In genomic region chr14:64631222-64631621, GRCh38 we compare ENCODE assay signal across 7 cellular contexts.
DNase-seq lines count a peak whose midpoint lies in the region; ATAC-seq, FAIRE-seq and TF ChIP-seq lines count a peak whose summit lies in the region.
"Not testable (repeated sequence)": the region's sequence is repeated elsewhere in the genome, so short reads cannot be mapped to it uniquely, and the experiment has no call there.

No MANE protein-coding gene starts in this region.

- POLR2A ChIA-PET in HepG2 (lab: Yijun Ruan, JAX), result not testable (repeated sequence)

- not testable (repeated sequence) for H3K36me3 ChIP-seq in SJSA1; HepG2 (replicated peaks in 1 of 2; ENCODE audit: control insufficient read depth in 1 of 2, insufficient read depth in 2 of 2, low read length in 2 of 2); muscle layer of colon (ENCODE audit: insufficient read depth, low read length); sigmoid colon

- not testable (repeated sequence) for H3K79me2 ChIP-seq in HepG2 (ENCODE audit: insufficient read depth, low read length)

- TF ChIP-seq POLR2A in HepG2 (IDR thresholded peaks at IDR 0.05; ENCODE audit: insufficient read depth in 1 of 2, low read depth in 2 of 2, low read length in 2 of 2); sigmoid colon (IDR thresholded peaks at IDR 0.05): not testable (repeated sequence)

- TF ChIP-seq CTCF in HepG2 (CRISPR knock-in tag; IDR thresholded peaks at IDR 0.05); sigmoid colon (IDR thresholded peaks at IDR 0.05): not testable (repeated sequence)

- not testable (repeated sequence) for H3K4me3 ChIP-seq in SJSA1; HepG2 (replicated peaks in 1 of 3; ENCODE audit: insufficient read depth in 1 of 3, low read depth in 2 of 3, low read length in 3 of 3); muscle layer of colon (ENCODE audit: low read depth in 1 of 2, low read length in 2 of 2); sigmoid colon

- CTCF ChIA-PET in HepG2 (lab: Yijun Ruan, JAX; ENCODE audit: low intra/inter-chr PET ratio, low total read pairs), result not testable (repeated sequence)

- TF ChIP-seq EP300 in HepG2 (IDR thresholded peaks at IDR 0.05; ENCODE audit: low read depth in 2 of 2, low read length in 2 of 2); HepG2 (CRISPR knock-in tag; IDR thresholded peaks at IDR 0.05; ENCODE audit: borderline replicate concordance); sigmoid colon (IDR thresholded peaks at IDR 0.05): not testable (repeated sequence)

- H3K4me2 ChIP-seq in HepG2 (ENCODE audit: low read depth, low read length), result not testable (repeated sequence)

- not testable (repeated sequence) for H3K9ac ChIP-seq in HepG2 (ENCODE audit: insufficient read depth, low read depth, low read length); muscle layer of colon (ENCODE audit: low read length)

- DNase-seq in SJSA1 (ENCODE audit: low read depth in 1 of 2, low spot score in 2 of 2); HepG2 (ENCODE audit: low spot score); sigmoid colon; urothelium cell line (ENCODE audit: low spot score): not testable (repeated sequence)
- DNase-seq in ecto neural progenitor cell (ENCODE audit: low spot score), result peak; percentile 13
- peak; percentile 0 for DNase-seq in islet precursor cell

- peak overlapping the region; percentile 40; the same call in 1 of the 2 replicates for H3K27ac ChIP-seq in SJSA1
- not testable (repeated sequence) for H3K27ac ChIP-seq in HepG2 (ENCODE audit: extremely low read length, insufficient read depth, low read length)
- H3K27ac ChIP-seq in muscle layer of colon (ENCODE audit: low read depth, low read length), result peak overlapping the region; percentile 41
- peak overlapping the region in 3 of 4 donors; percentile 64 to 88 (median 87) for H3K27ac ChIP-seq in sigmoid colon

- not testable (repeated sequence) for FAIRE-seq in HepG2 (lab: Jason Lieb, UNC)
- peak; percentile 93 for FAIRE-seq in urothelium cell line (lab: Jason Lieb, UNC)

- WGBS in HepG2 (ENCODE audit: low lambda C conversion rate), result 100% methylated on average over 3 of the region's 3 CpGs
- 94 to 97% methylated on average over 3 of the region's 3 CpGs for WGBS in sigmoid colon, 2 donors

- in situ Hi-C loops in HepG2 (cut with HindIII; ENCODE audit: extremely low pct_ligation_motif_present, low pct_unique_long_range_greater_than_20kb), result loop anchor here (10.0 kb wide), 1 partner anchor 286 kb away; no protein-coding TSS in a partner anchor

- not testable (repeated sequence) for H2AFZ ChIP-seq in HepG2 (ENCODE audit: low read length)

- H4K20me1 ChIP-seq in HepG2 (ENCODE audit: insufficient read depth, low read length), result not testable (repeated sequence)

- not testable (repeated sequence) for H3K27me3 ChIP-seq in SJSA1 (replicated peaks); HepG2 (ENCODE audit: control insufficient read depth in 1 of 2, insufficient read depth in 2 of 2, low read length in 2 of 2); muscle layer of colon (ENCODE audit: control insufficient read depth in 1 of 2, insufficient read depth in 2 of 2, low read length in 2 of 2); sigmoid colon

- not testable (repeated sequence) for BruUV-seq in HepG2 (replicated peaks; lab: Mats Ljungman, UMichigan)

- H3K4me1 ChIP-seq in SJSA1 (replicated peaks) (peaks cover 41% of the 10 kb centered on the region), HepG2 (ENCODE audit: insufficient read depth, low read length) (peaks cover 33% of the 10 kb centered on the region), muscle layer of colon (ENCODE audit: insufficient read depth, low read length) (peaks cover 31% of the 10 kb centered on the region), sigmoid colon (peaks cover 0 to 55% (median 40%) of the 10 kb centered on the region in 4 donors)

- H3K9me3 ChIP-seq in SJSA1 (replicated peaks); HepG2 (ENCODE audit: low read length); muscle layer of colon (ENCODE audit: low read length); sigmoid colon: not testable (repeated sequence)

- TF ChIP-seq RAD21 in HepG2 (CRISPR knock-in tag; IDR thresholded peaks at IDR 0.05), result not testable (repeated sequence)

- intact Hi-C loops in HepG2 (cut with micrococcal nuclease; ENCODE audit: unreplicated experiment), result not testable (repeated sequence)
- intact Hi-C loops in sigmoid colon (cut with DNase I), result loop anchor here (10.0 kb wide), 1 partner anchor 286 kb away; no protein-coding TSS in a partner anchor

- ATAC-seq in HepG2, result not testable (repeated sequence)

TF ChIP-seq in HepG2, 621 proteins besides CTCF, POLR2A, EP300 and RAD21:
- TF ChIP-seq ZNF770 (CRISPR knock-in tag; IDR thresholded peaks at IDR 0.05), result peak; percentile 66
